35 cellular contexts compared by ENCODE assay signal in the genomic region with DNA sequence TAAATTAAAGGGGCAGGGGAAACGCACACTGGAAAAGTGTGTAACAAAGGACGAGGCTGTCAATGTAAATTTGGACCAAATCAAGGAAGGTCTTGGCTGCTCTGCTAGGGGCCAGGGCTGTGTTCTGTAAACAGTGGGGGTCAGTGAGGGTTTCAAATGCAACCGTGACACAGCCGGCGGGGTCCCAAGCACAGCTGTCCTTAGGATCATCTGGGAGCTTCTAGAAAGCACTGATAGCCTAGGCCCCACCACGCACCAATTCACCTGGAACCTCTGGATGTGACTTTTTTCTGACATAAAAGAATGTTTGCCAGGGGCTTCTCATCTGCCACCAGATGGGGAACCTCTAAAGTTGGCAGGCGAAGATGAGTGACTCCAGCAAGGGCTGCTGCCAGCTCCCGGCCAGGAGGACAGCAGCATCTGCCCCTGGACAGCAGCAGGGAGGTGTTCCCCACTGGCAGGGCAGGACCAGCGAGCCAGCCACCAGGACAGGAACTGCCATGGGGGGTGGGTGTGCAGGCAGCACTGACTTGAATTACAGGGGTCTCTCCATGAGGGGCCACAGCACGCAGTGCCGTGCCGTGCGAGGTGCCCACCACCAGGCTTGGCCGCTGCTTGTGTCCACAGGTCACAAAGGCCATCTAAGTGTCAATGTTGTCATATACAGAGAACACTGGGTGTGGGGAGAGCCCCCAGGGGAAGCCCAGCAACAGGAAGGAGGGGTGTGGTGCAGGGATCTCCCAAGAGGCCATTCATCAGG.
"Had no signal": no experiment of that assay in that cellular context is flagged by ENCODE, and none has a peak within 500 bp of the region (broad histone marks: within the 10 kb centered on the region; RNA-seq: fewer than 3 reads in every experiment).

No MANE protein-coding gene starts in this region.

- DNase-seq: activated B cell treated with CpG ODN at 0.5 μM for 24 hours; activated CD4-positive, alpha-beta memory T cell treated with anti-CD3 and anti-CD28 coated beads, Interleukin-2, amount 10 ng/mL, durations not matched to agents 7 days and 5 days; activated CD4-positive, alpha-beta T cell treated with anti-CD3 and anti-CD28 coated beads for 48 hours; activated CD4-positive, CD25-positive, alpha-beta regulatory T cell treated with anti-CD3 and anti-CD28 coated beads, Interleukin-2, amount 50 U/mL, for 72 hours; activated CD8-positive, alpha-beta memory T cell treated with anti-CD3 and anti-CD28 coated beads for 24 hours; activated CD8-positive, alpha-beta memory T cell treated with anti-CD3 and anti-CD28 coated beads, Interleukin-2, amount 10 ng/mL, durations not matched to agents 7 days and 5 days; activated CD8-positive, alpha-beta memory T cell treated with anti-CD3 and anti-CD28 coated beads, Interleukin-2, amount 50 U/mL, for 48 hours; activated gamma-delta T cell; activated naive CD4-positive, alpha-beta T cell treated with Interleukin-2 at 50 U/mL for 16 hours; activated naive CD8-positive, alpha-beta T cell treated with anti-CD3 and anti-CD28 coated beads, Interleukin-2, amount 10 ng/mL, durations not matched to agents 7 days and 5 days; activated T-cell treated with anti-CD3 and anti-CD28 coated beads, Interleukin-2, amount 50 U/mL, for 48 hours; amygdala; Kasumi-1; KG1; MM.1S; MV-4-11; NCI-H1092; NCI-H1436 treated with DMSO at 0.1 percent for 48 hours; NCI-H1694 treated with DMSO at 0.1 percent for 48 hours; NCI-H2029; NCI-H510A; NCI-H526; NCI-H748 treated with DMSO at 0.1 percent for 48 hours; NK-92 treated with Interleukin-12 subunit alpha and Interleukin-12 subunit beta, amount 100 ng/mL, for 24 hours; PC-3; Peyer's patch; SW 1271; T-helper 1 cell; T-helper 2 cell; T-helper 9 cell had no signal

- H3K9me3 ChIP-seq: Peyer's patch had no signal

- H3K4me3 ChIP-seq: ascending aorta, cardiac muscle cell, Peyer's patch had no signal

- H3K27ac ChIP-seq: ascending aorta, cardiac muscle cell, Peyer's patch, RWPE1, VCaP had no signal

- H3K36me3 ChIP-seq: ascending aorta, cardiac muscle cell, Peyer's patch had no signal

- H3K27me3 ChIP-seq: ascending aorta, Peyer's patch had no signal

- ATAC-seq: activated CD8-positive, alpha-beta memory T cell treated with anti-CD3 and anti-CD28 coated beads, Interleukin-2, amount 10 ng/mL, durations not matched to agents 7 days and 5 days; PC-3; Right ventricle myocardium inferior had no signal

- H3K4me1 ChIP-seq: ascending aorta had no signal
